In genomic region chr15:41856716-41857115, GRCh38 we compare ENCODE assay signal across 9 cellular contexts. TPM values are rescaled to one million over a fixed set of nuclear protein-coding genes. Genes with fewer than 3 reads are reported as not detected.
"Had no signal": no experiment of that assay in that cellular context is flagged by ENCODE, and none has a peak within 500 bp of the region (broad histone marks: within the 10 kb centered on the region; RNA-seq: fewer than 3 reads in every experiment).

No MANE protein-coding gene starts in this region.

- H3K27ac ChIP-seq: HL-60 had no signal

- H3K4me1 ChIP-seq: HAP-1 had no signal

- H3K4me2 ChIP-seq: GM23338 had no signal

- H3K27ac Mint-ChIP-seq: GM23338, HFFc6 had no signal

- H3K4me3 Mint-ChIP-seq: GM23338, HFFc6 had no signal

- H3K9me3 Mint-ChIP-seq: GM23338, HFFc6 had no signal

- H3K4me3 ChIP-seq: GM23338, HAP-1, K562 had no signal

- DNase-seq: H7, HFFc6, KG1 had no signal

- FAIRE-seq: HepG2, K562 had no signal

- H3K9me3 ChIP-seq: HAP-1 had no signal

- H2AFZ ChIP-seq: GM23338 had no signal

- H3K36me3 ChIP-seq: HAP-1 had no signal

RNA-seq across cellular contexts. Expression of gene SPTBN5, which starts 37.1 kb away (rescaled TPM):
- total RNA-seq: H4 had no signal
- polyA plus RNA-seq: K562 had no signal
